8 cellular contexts compared by ENCODE assay signal in the genomic region with DNA sequence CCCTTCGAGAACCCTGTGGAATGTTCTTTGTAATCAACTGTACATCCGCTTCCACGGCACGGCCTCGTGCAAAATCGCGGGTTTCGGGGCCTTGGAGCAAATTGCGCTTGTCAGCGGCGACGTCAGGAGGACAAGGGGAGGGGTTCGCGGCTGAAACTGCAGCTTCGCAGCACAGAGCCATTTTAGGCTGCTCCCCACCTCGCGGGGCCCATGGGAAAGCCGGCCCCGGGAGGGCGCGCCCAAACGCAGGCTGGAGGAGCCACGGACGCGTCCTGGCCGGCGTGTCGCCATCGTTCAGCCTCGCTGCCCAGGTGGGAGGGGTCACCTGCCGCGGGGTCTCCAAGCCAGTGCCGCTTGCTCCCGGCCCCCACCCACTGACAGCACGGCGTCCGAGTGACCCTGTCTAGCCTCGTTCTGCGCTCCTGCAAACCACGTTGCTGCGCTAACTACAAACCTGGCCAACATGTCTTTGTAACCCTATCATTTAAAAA. TPM values are rescaled to one million over a fixed set of nuclear protein-coding genes. Genes with fewer than 3 reads are reported as not detected.
DNase-seq lines count a peak whose midpoint lies in the region; ATAC-seq, FAIRE-seq and TF ChIP-seq lines count a peak whose summit lies in the region.

No MANE protein-coding gene starts in this region.

- H3K9me3 ChIP-seq in HUES64 (ENCODE audit: insufficient read depth, low read depth, low read length) (no peaks in the 10 kb centered on the region), heart right ventricle (no peaks in the 10 kb centered on the region)

- H3K4me3 Mint-ChIP-seq in activated naive CD4-positive, alpha-beta T cell treated with anti-CD3 and anti-CD28 coated beads, Interleukin-2, amount 10 ng/mL, durations not matched to agents 7 days and 5 days = peak overlapping the region; percentile 90
- H3K4me3 Mint-ChIP-seq in progenitor cell of endocrine pancreas (ENCODE audit: low read depth) = peak overlapping the region; percentile 74

- CTCF ChIA-PET in activated naive CD4-positive, alpha-beta T cell treated with anti-CD3 and anti-CD28 coated beads, Interleukin-2, amount 10 ng/mL, durations not matched to agents 7 days and 5 days (lab: Charles Lee) = interaction anchor here (0.7 to 6.2 kb wide), 6 partner anchors 139 to 488 kb away, joined by 3 to 56 read pairs (median 5); no protein-coding TSS in a partner anchor

- no peak for TF ChIP-seq POLR2A in GM12891 (IDR thresholded peaks at IDR 0.05; ENCODE audit: low read depth, low read length)

- TF ChIP-seq CTCF in heart right ventricle (IDR thresholded peaks at IDR 0.05) (no peak), progenitor cell of endocrine pancreas (IDR thresholded peaks at IDR 0.05; ENCODE audit: unreplicated experiment) (no peak)

- H3K27ac Mint-ChIP-seq in activated naive CD4-positive, alpha-beta T cell treated with anti-CD3 and anti-CD28 coated beads, Interleukin-2, amount 10 ng/mL, durations not matched to agents 7 days and 5 days = no peak overlapping the region
- H3K27ac Mint-ChIP-seq in progenitor cell of endocrine pancreas = peak overlapping the region; percentile 77

- H3K9me3 Mint-ChIP-seq in activated naive CD4-positive, alpha-beta T cell treated with anti-CD3 and anti-CD28 coated beads, Interleukin-2, amount 10 ng/mL, durations not matched to agents 7 days and 5 days = no peaks in the 10 kb centered on the region
- H3K9me3 Mint-ChIP-seq in progenitor cell of endocrine pancreas (ENCODE audit: low read depth) = no peaks in the 10 kb centered on the region

- H3K27ac ChIP-seq in HUES64 (ENCODE audit: low read depth, low read length) = no peak overlapping the region
- peak overlapping the region; percentile 70 to 93 (median 90) for H3K27ac ChIP-seq in heart right ventricle

- peaks cover 22% of the 10 kb centered on the region for H3K27me3 Mint-ChIP-seq in activated naive CD4-positive, alpha-beta T cell treated with anti-CD3 and anti-CD28 coated beads, Interleukin-2, amount 10 ng/mL, durations not matched to agents 7 days and 5 days
- peaks cover 76% of the 10 kb centered on the region for H3K27me3 Mint-ChIP-seq in progenitor cell of endocrine pancreas

- peak overlapping the region; percentile 62 for H3K9ac ChIP-seq in HUES64 (ENCODE audit: low read depth, low read length)

- H3K4me1 ChIP-seq in HUES64 (ENCODE audit: insufficient read depth, low read length) = peaks cover 11% of the 10 kb centered on the region
- peaks cover 14 to 72% (median 52%) of the 10 kb centered on the region in 9 donors for H3K4me1 ChIP-seq in heart right ventricle

- H3K36me3 ChIP-seq in HUES64 (ENCODE audit: insufficient read depth, low read length) (no peaks in the 10 kb centered on the region), heart right ventricle (no peaks in the 10 kb centered on the region)

- under 1% methylated on average over 41 of the region's 41 CpGs for WGBS in HUES64
- WGBS in heart right ventricle, 2 donors = 3 to 6% methylated on average over 41 of the region's 41 CpGs

- H3K27me3 ChIP-seq in HUES64 (ENCODE audit: insufficient read depth, low read length) = peaks cover 64% of the 10 kb centered on the region
- H3K27me3 ChIP-seq in heart right ventricle = peaks cover 0 to 27% (median 9%) of the 10 kb centered on the region in 7 donors

- ATAC-seq in heart right ventricle = peak; percentile 17 to 32 (median 20)
- ATAC-seq in GM19328 (IDR thresholded peaks at IDR 0.05; ENCODE audit: unreplicated experiment) = no peak

- no peak for FAIRE-seq in GM12891 (lab: Jason Lieb, UNC)

- H3K4me3 ChIP-seq in HUES64 (ENCODE audit: low read length) (peak overlapping the region; percentile 69), heart right ventricle (peak overlapping the region; percentile 66 to 88 (median 77))

- no peak for DNase-seq in GM12891 (ENCODE audit: insufficient read length, low spot score)
- DNase-seq in activated naive CD4-positive, alpha-beta T cell treated with anti-CD3 and anti-CD28 coated beads, Interleukin-2, amount 10 ng/mL, durations not matched to agents 7 days and 5 days = peak; percentile 74
- peak; percentile 63 to 65 for DNase-seq in heart right ventricle
- DNase-seq in progenitor cell of endocrine pancreas (ENCODE audit: low spot score, unreplicated experiment) = peak; percentile 17
- no peak for DNase-seq in cerebellar nuclear complex (lab: John Stamatoyannopoulos, UW)
- no peak for DNase-seq in cerebellum (ENCODE audit: low spot score)

- peaks cover 58% of the 10 kb centered on the region for H3K4me1 Mint-ChIP-seq in activated naive CD4-positive, alpha-beta T cell treated with anti-CD3 and anti-CD28 coated beads, Interleukin-2, amount 10 ng/mL, durations not matched to agents 7 days and 5 days
- peaks cover 17% of the 10 kb centered on the region for H3K4me1 Mint-ChIP-seq in progenitor cell of endocrine pancreas (ENCODE audit: low read depth)

- intact Hi-C loops in heart right ventricle (cut with DNase I) = loop anchor here (1.0 to 10.0 kb wide), 12 partner anchors 61 to 741 kb away; no protein-coding TSS in a partner anchor

- peaks cover 29% of the 10 kb centered on the region for H3K36me3 Mint-ChIP-seq in activated naive CD4-positive, alpha-beta T cell treated with anti-CD3 and anti-CD28 coated beads, Interleukin-2, amount 10 ng/mL, durations not matched to agents 7 days and 5 days
- H3K36me3 Mint-ChIP-seq in progenitor cell of endocrine pancreas (ENCODE audit: insufficient read depth) = no peaks in the 10 kb centered on the region

TF ChIP-seq in GM12891, 5 proteins besides CTCF, POLR2A, EP300 and RAD21:
- TF ChIP-seq TAF1 (IDR thresholded peaks at IDR 0.05; ENCODE audit: low read depth, low read length) (no peak), PAX5 (IDR thresholded peaks at IDR 0.05; ENCODE audit: insufficient read depth, low read length, severe bottlenecking) (peak; percentile 21)

RNA-seq across cellular contexts. Expression of gene SFMBT2, which starts 2.8 kb away (rescaled TPM):
- 9.5 TPM for polyA plus RNA-seq in GM12891 (2012; ENCODE audit: low read depth, missing spikeins)
- polyA plus RNA-seq in HUES64 (2013, experiment 1 of 2) = 1.8 TPM
- 2.1 TPM for polyA plus RNA-seq in HUES64 (2013, experiment 2 of 2)
- total RNA-seq in heart right ventricle (10 to 100 TPM in 6 of 10 donors, 1 to 10 TPM in 4; 7.3 to 14.2 (median 10.7) TPM), progenitor cell of endocrine pancreas (8.2 and 9.1 TPM in 2 replicates), cerebellum (51.0 TPM)
- polyA plus RNA-seq in heart right ventricle = 1 to 10 TPM; 4.1 to 4.2 TPM

Comparison
In these comparisons a context has a peak if more than half of its experiments do, and no peak if none do; other contexts are left out.
1. DNase-seq: peak in activated naive CD4-positive, alpha-beta T cell treated with anti-CD3 and anti-CD28 coated beads, Interleukin-2, amount 10 ng/mL, durations not matched to agents 7 days and 5 days (single experiment), heart right ventricle (2 of 2) and progenitor cell of endocrine pancreas (single experiment); none in GM12891 (single experiment), cerebellar nuclear complex (0 of 2) and cerebellum (single experiment).